Comparison of ENCODE assay signal across 1 cellular context in the genomic region with DNA sequence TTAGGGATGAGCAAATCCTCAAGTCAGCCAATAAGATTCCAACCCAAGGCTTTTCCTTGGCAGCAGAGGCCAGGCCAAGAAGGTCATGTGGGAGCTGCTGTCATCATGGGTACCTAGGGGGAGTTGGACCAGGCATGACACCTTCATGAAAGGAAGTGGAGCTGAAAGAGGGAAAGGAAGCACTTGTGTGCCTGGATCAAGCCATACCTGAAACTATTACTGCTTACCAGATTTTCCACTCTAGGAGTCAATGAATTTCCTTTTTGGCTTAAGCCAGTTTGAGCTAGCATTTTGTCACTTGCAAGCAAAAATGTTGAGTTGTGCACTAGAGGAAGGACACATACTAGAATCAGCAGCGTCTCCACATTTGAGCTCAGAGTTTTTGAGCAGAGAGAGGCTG.
TF ChIP-seq lines count a peak whose summit lies in the region.

No MANE protein-coding gene starts in this region.

TF ChIP-seq in WTC11, 78 proteins besides CTCF, POLR2A, EP300 and RAD21 (continued from another document):
- TF ChIP-seq ZNF512 (CRISPR knock-in tag; IDR thresholded peaks at IDR 0.05; ENCODE audit: borderline replicate concordance) = no peak
- TF ChIP-seq NR3C1 (CRISPR knock-in tag; conservative IDR thresholded peaks at IDR 0.05; ENCODE audit: low read depth) = no peak
- TF ChIP-seq GABPB1 (CRISPR knock-in tag; IDR thresholded peaks at IDR 0.05) = no peak
- TF ChIP-seq HMGA2 (CRISPR knock-in tag; IDR thresholded peaks at IDR 0.05) = no peak
- no peak for TF ChIP-seq MYBL2 (CRISPR knock-in tag; IDR thresholded peaks at IDR 0.05)
- TF ChIP-seq, protein P1, sequence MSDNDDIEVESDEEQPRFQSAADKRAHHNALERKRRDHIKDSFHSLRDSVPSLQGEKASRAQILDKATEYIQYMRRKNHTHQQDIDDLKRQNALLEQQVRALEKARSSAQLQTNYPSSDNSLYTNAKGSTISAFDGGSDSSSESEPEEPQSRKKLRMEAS (CRISPR knock-in tag; IDR thresholded peaks at IDR 0.05) = no peak
- no peak for TF ChIP-seq NFATC4 (CRISPR knock-in tag; IDR thresholded peaks at IDR 0.05)
- TF ChIP-seq E2F4 (CRISPR knock-in tag; IDR thresholded peaks at IDR 0.05; ENCODE audit: borderline replicate concordance, low read depth) = no peak
